In genomic region chr15:43791993-43792760, GRCh38 we compare ENCODE assay signal across 8 cellular contexts. TPM values are rescaled to one million over a fixed set of nuclear protein-coding genes. Genes with fewer than 3 reads are reported as not detected.
DNase-seq lines count a peak whose midpoint lies in the region; ATAC-seq and TF ChIP-seq lines count a peak whose summit lies in the region.

Gene SERF2 (plus strand): TSS chr15:43792320. CDS start chr15:43792377, 57 bp downstream.

- TF ChIP-seq CTCF in fibroblast of the aortic adventitia (IDR thresholded peaks at IDR 0.05; ENCODE audit: insufficient read depth, low read length) (no peak), nephron progenitor cell (IDR thresholded peaks at IDR 0.05) (no peak)

- H3K9me3 ChIP-seq in MG63: no peaks in the 10 kb centered on the region

- peaks cover 5% of the 10 kb centered on the region for H3K9me3 Mint-ChIP-seq in nephron progenitor cell
- no peaks in the 10 kb centered on the region for H3K9me3 Mint-ChIP-seq in stimulated activated naive CD8-positive, alpha-beta T cell treated with anti-CD3 and anti-CD28 coated beads, Interleukin-15, amount 100 ng/mL, for 72 hours

- DNase-seq in ELF-1 (ENCODE audit: low read depth, low spot score): peak; percentile 100
- DNase-seq in H7: peak; percentile 100
- DNase-seq in MG63: peak; percentile 100
- DNase-seq in SHP77 treated with DMSO at 0.1 percent for 48 hours (lab: John Stamatoyannopoulos, UW): peak; percentile 95
- DNase-seq in activated effector memory CD4-positive, alpha-beta T cell treated with anti-CD3 and anti-CD28 coated beads, Interleukin-2, amount 50 U/mL, for 16 hours: peak; percentile 100
- DNase-seq in fibroblast of the aortic adventitia (ENCODE audit: low read depth): peak; percentile 99
- DNase-seq in nephron progenitor cell: peak; percentile 99
- DNase-seq in stimulated activated naive CD8-positive, alpha-beta T cell treated with anti-CD3 and anti-CD28 coated beads, Interleukin-15, amount 100 ng/mL, for 72 hours: peak; percentile 99 to 100

- H3K4me3 ChIP-seq in H7 (ENCODE audit: insufficient read depth, low read depth, low read length): peak within 1 kb of the TSS; percentile 99
- peak within 1 kb of the TSS; percentile 70 for H3K4me3 ChIP-seq in MG63
- peak within 1 kb of the TSS; percentile 100 for H3K4me3 ChIP-seq in fibroblast of the aortic adventitia (ENCODE audit: low read depth, low read length)

- peaks cover 22% of the 10 kb centered on the region for H3K36me3 ChIP-seq in H7 (replicated peaks; ENCODE audit: control insufficient read depth, insufficient read depth, low read length)
- H3K36me3 ChIP-seq in MG63: peaks cover 45% of the 10 kb centered on the region

- peaks cover 33% of the 10 kb centered on the region for H3K36me3 Mint-ChIP-seq in nephron progenitor cell (ENCODE audit: low read depth)

- ATAC-seq in stimulated activated naive CD8-positive, alpha-beta T cell treated with anti-CD3 and anti-CD28 coated beads, Interleukin-15, amount 100 ng/mL, for 72 hours: peak; percentile 94

- H3K27me3 ChIP-seq in H7 (ENCODE audit: control insufficient read depth, insufficient read depth, low read length) (no peaks in the 10 kb centered on the region), MG63 (no peaks in the 10 kb centered on the region)

- peak within 1 kb of the TSS; percentile 99 for H3K27ac Mint-ChIP-seq in nephron progenitor cell
- H3K27ac Mint-ChIP-seq in stimulated activated naive CD8-positive, alpha-beta T cell treated with anti-CD3 and anti-CD28 coated beads, Interleukin-15, amount 100 ng/mL, for 72 hours: peak within 1 kb of the TSS; percentile 99

- H3K4me1 Mint-ChIP-seq in nephron progenitor cell: peaks cover 46% of the 10 kb centered on the region
- H3K4me1 Mint-ChIP-seq in stimulated activated naive CD8-positive, alpha-beta T cell treated with anti-CD3 and anti-CD28 coated beads, Interleukin-15, amount 100 ng/mL, for 72 hours: peaks cover 41% of the 10 kb centered on the region

- no peaks in the 10 kb centered on the region for H3K27me3 Mint-ChIP-seq in nephron progenitor cell (ENCODE audit: low read depth, poor library complexity)
- H3K27me3 Mint-ChIP-seq in stimulated activated naive CD8-positive, alpha-beta T cell treated with anti-CD3 and anti-CD28 coated beads, Interleukin-15, amount 100 ng/mL, for 72 hours: no peaks in the 10 kb centered on the region

- peak within 1 kb of the TSS; percentile 98 for H3K4me3 Mint-ChIP-seq in nephron progenitor cell
- peak within 1 kb of the TSS; percentile 96 to 97 for H3K4me3 Mint-ChIP-seq in stimulated activated naive CD8-positive, alpha-beta T cell treated with anti-CD3 and anti-CD28 coated beads, Interleukin-15, amount 100 ng/mL, for 72 hours

RNA-seq across cellular contexts. Expression of gene SERF2, which starts in this region (rescaled TPM):
- total RNA-seq in H7 (2014; rRNA removed; shearing (Covaris generic)): 372 and 456 TPM in 2 replicates
- total RNA-seq in MG63 (2014; rRNA removed; shearing (Covaris generic); ENCODE audit: low replicate concordance): 272 and 1,334 TPM in 2 replicates
- total RNA-seq in fibroblast of the aortic adventitia (ENCODE audit: low replicate concordance): 516 and 576 TPM in 2 replicates

Comparison
In these comparisons a context has a peak if more than half of its experiments do, and no peak if none do; other contexts are left out.
1. Peak in every context shown above with its lines: DNase-seq, ATAC-seq and H3K4me3 ChIP-seq.